In genomic region chr12:3777206-3777809, GRCh38 we compare ENCODE assay signal across 7 cellular contexts. TPM values are rescaled to one million over a fixed set of nuclear protein-coding genes. Genes with fewer than 3 reads are reported as not detected.
A peak's percentile ranks its signal among the peaks of the same experiment; 100 is the strongest.
DNase-seq lines count a peak whose midpoint lies in the region; ATAC-seq and TF ChIP-seq lines count a peak whose summit lies in the region.

No MANE protein-coding gene starts in this region.

- ATAC-seq in GM21717 (IDR thresholded peaks at IDR 0.05; ENCODE audit: unreplicated experiment) (no peak), GM19035 (IDR thresholded peaks at IDR 0.05; ENCODE audit: unreplicated experiment) (no peak)

- DNase-seq in EL (peak; percentile 42), Karpas-422 (peak; percentile 74), RPMI8226 (peak; percentile 61), esophagus squamous epithelium (lab: John Stamatoyannopoulos, UW) (no peak), nephron progenitor cell (peak; percentile 6)

- H3K79me2 ChIP-seq in Karpas-422 (ENCODE audit: low read length), result no peaks in the 10 kb centered on the region

- no peak overlapping the region for H3K27ac Mint-ChIP-seq in nephron progenitor cell

- intact Hi-C loops in esophagus squamous epithelium (cut with DNase I), result loop anchor here (10.0 kb wide), 1 partner anchor 483 kb away; no protein-coding TSS in a partner anchor

- H3K27me3 Mint-ChIP-seq in nephron progenitor cell (ENCODE audit: low read depth, poor library complexity), result peaks cover 12% of the 10 kb centered on the region

- no peak overlapping the region for H3K4me3 Mint-ChIP-seq in nephron progenitor cell

- H4K20me1 ChIP-seq in Karpas-422 (ENCODE audit: insufficient read depth, low read depth, low read length), result no peaks in the 10 kb centered on the region

- no peak overlapping the region for H3K4me3 ChIP-seq in Karpas-422 (ENCODE audit: low read length)
- no peak overlapping the region for H3K4me3 ChIP-seq in esophagus squamous epithelium

- WGBS in esophagus squamous epithelium, 2 donors, result 52 to 54% methylated on average over 3 of the region's 3 CpGs

- H3K9ac ChIP-seq in Karpas-422 (ENCODE audit: low read length), result no peak overlapping the region

- H3K4me2 ChIP-seq in Karpas-422 (ENCODE audit: low read depth, low read length, poor library complexity, severe bottlenecking), result no peak overlapping the region

- no peaks in the 10 kb centered on the region for H3K4me1 Mint-ChIP-seq in nephron progenitor cell

- no peak overlapping the region for H2AFZ ChIP-seq in Karpas-422 (ENCODE audit: low read length)

- H3K9me3 ChIP-seq in Karpas-422 (ENCODE audit: low read length), result no peaks in the 10 kb centered on the region
- H3K9me3 ChIP-seq in esophagus squamous epithelium, result no peaks in the 10 kb centered on the region

- TF ChIP-seq CTCF in esophagus squamous epithelium (IDR thresholded peaks at IDR 0.05) (peak; percentile 31 to 71 (median 57)), nephron progenitor cell (IDR thresholded peaks at IDR 0.05) (peak; percentile 72)

- no peaks in the 10 kb centered on the region for H3K36me3 Mint-ChIP-seq in nephron progenitor cell (ENCODE audit: low read depth)

- H3K36me3 ChIP-seq in Karpas-422 (ENCODE audit: insufficient read depth, low read length), result no peaks in the 10 kb centered on the region
- H3K36me3 ChIP-seq in esophagus squamous epithelium, result no peaks in the 10 kb centered on the region

- H3K9me3 Mint-ChIP-seq in nephron progenitor cell, result no peaks in the 10 kb centered on the region

- H3K4me1 ChIP-seq in Karpas-422 (ENCODE audit: low read length), result no peaks in the 10 kb centered on the region
- H3K4me1 ChIP-seq in esophagus squamous epithelium, result no peaks in the 10 kb centered on the region

- H3K27ac ChIP-seq in Karpas-422 (ENCODE audit: low read length) (no peak overlapping the region), esophagus squamous epithelium (no peak overlapping the region)

- H3K27me3 ChIP-seq in Karpas-422 (ENCODE audit: low read length) (no peaks in the 10 kb centered on the region), esophagus squamous epithelium (peaks cover 0 to 32% (median 0%) of the 10 kb centered on the region in 4 donors)

- no peaks in the 10 kb centered on the region for H3K9me2 ChIP-seq in Karpas-422 (replicated peaks; ENCODE audit: insufficient read depth, low read length)

- no peak for TF ChIP-seq POLR2A in esophagus squamous epithelium (IDR thresholded peaks at IDR 0.05)

RNA-seq across cellular contexts. Expression of gene CRACR2A, which starts 24.4 kb away (rescaled TPM):
- 22.3 and 29.3 TPM in 2 replicates for total RNA-seq in Karpas-422 (2014; rRNA removed; shearing (Covaris generic); ENCODE audit: low replicate concordance)
- 1 to 10 TPM in 3 of 4 donors, under 1 TPM in 1; 0.91 to 2.3 (median 1.9) TPM for total RNA-seq in esophagus squamous epithelium
